9 cellular contexts compared by ENCODE assay signal in genomic region chr17:9002610-9003354, GRCh38. TPM values are rescaled to one million over a fixed set of nuclear protein-coding genes. Genes with fewer than 3 reads are reported as not detected.
A peak's percentile ranks its signal among the peaks of the same experiment; 100 is the strongest.
DNase-seq lines count a peak whose midpoint lies in the region; ATAC-seq, FAIRE-seq and TF ChIP-seq lines count a peak whose summit lies in the region.
"Had no signal": no experiment of that assay in that cellular context is flagged by ENCODE, and none has a peak within 500 bp of the region (broad histone marks: within the 10 kb centered on the region; RNA-seq: fewer than 3 reads in every experiment).

No MANE protein-coding gene starts in this region.

- dilution Hi-C loops in keratinocyte (cut with MboI; ENCODE audit: extremely low pct_ligation_motif_present, low sequenced_read_pairs): no loop called here

- ATAC-seq in GM21825 (IDR thresholded peaks at IDR 0.05; ENCODE audit: unreplicated experiment): no peak

- peaks cover 47% of the 10 kb centered on the region for H3K27me3 ChIP-seq in keratinocyte (ENCODE audit: control insufficient read depth, extremely low read depth, insufficient read depth, low read length)

- no peaks in the 10 kb centered on the region for H4K20me1 ChIP-seq in keratinocyte (ENCODE audit: control insufficient read depth, extremely low read depth, insufficient read depth, low read length)

- H3K9me1 ChIP-seq in keratinocyte (ENCODE audit: control insufficient read depth, extremely low read depth, insufficient read depth, low read length): no peaks in the 10 kb centered on the region

- H3K9me3 Mint-ChIP-seq in activated naive CD8-positive, alpha-beta T cell treated with anti-CD3 and anti-CD28 coated beads for 36 hours: no peaks in the 10 kb centered on the region

- no peaks in the 10 kb centered on the region for H3K4me1 ChIP-seq in keratinocyte (ENCODE audit: control insufficient read depth, extremely low read depth, insufficient read depth, low read length)

- H3K36me3 ChIP-seq in keratinocyte (ENCODE audit: control insufficient read depth in 2 of 2, extremely low read depth in 1 of 2, insufficient read depth in 2 of 2, low read length in 2 of 2): no peaks in the 10 kb centered on the region

- no peaks in the 10 kb centered on the region for H3K79me2 ChIP-seq in keratinocyte (ENCODE audit: control insufficient read depth, insufficient read depth, low read length)

- H3K4me3 ChIP-seq in keratinocyte (ENCODE audit: control insufficient read depth in 2 of 3, extremely low read depth in 1 of 3, insufficient read depth in 2 of 3, low read depth in 1 of 3, low read length in 3 of 3): peak overlapping the region in 1 of 3 experiments; percentile 10

- peak overlapping the region; percentile 8 for H3K4me3 Mint-ChIP-seq in activated naive CD8-positive, alpha-beta T cell treated with anti-CD3 and anti-CD28 coated beads for 36 hours

- no peak for FAIRE-seq in keratinocyte (lab: Jason Lieb, UNC)
- FAIRE-seq: G401.6 had no signal

- H3K4me1 Mint-ChIP-seq in activated naive CD8-positive, alpha-beta T cell treated with anti-CD3 and anti-CD28 coated beads for 36 hours: peaks cover 10% of the 10 kb centered on the region

- H3K27me3 Mint-ChIP-seq in activated naive CD8-positive, alpha-beta T cell treated with anti-CD3 and anti-CD28 coated beads for 36 hours: peaks cover 82% of the 10 kb centered on the region

- peak; percentile 38 for DNase-seq in stimulated activated CD4-positive, alpha-beta T cell treated with anti-CD3 and anti-CD28 coated beads, Interleukin-12 subunit alpha, Interleukin-12 subunit beta, amount 100 ng/mL, for 4 hours
- DNase-seq in stimulated activated CD4-positive, alpha-beta T cell treated with anti-CD3 and anti-CD28 coated beads, Interleukin-1b, Interleukin-23, amount 100 ng/mL, for 48 hours: no peak
- DNase-seq in activated naive CD8-positive, alpha-beta T cell treated with anti-CD3 and anti-CD28 coated beads for 36 hours: peak; percentile 45
- DNase-seq in keratinocyte (ENCODE audit: low read depth, low spot score): no peak
- DNase-seq in stimulated activated naive CD4-positive, alpha-beta T cell treated with Interleukin-2 at 50 U/mL for 16 hours (lab: John Stamatoyannopoulos, UW): peak; percentile 13
- DNase-seq in central memory CD4-positive, alpha-beta T cell: no peak
- no peak for DNase-seq in 8988T

- H3K27ac ChIP-seq in keratinocyte (ENCODE audit: control insufficient read depth, insufficient read depth, low read length): no peak overlapping the region

- no peak overlapping the region for H3K27ac Mint-ChIP-seq in activated naive CD8-positive, alpha-beta T cell treated with anti-CD3 and anti-CD28 coated beads for 36 hours

- TF ChIP-seq CTCF in keratinocyte (optimal IDR thresholded peaks at IDR 0.05 in 1 of 3, IDR thresholded peaks at IDR 0.05 in 1 of 3, conservative IDR thresholded peaks at IDR 0.05 in 1 of 3; ENCODE audit: extremely low read depth in 1 of 3, insufficient read depth in 2 of 3, low read length in 3 of 3): peak in 2 of 3 experiments; percentile 21 to 30

- H3K36me3 Mint-ChIP-seq in activated naive CD8-positive, alpha-beta T cell treated with anti-CD3 and anti-CD28 coated beads for 36 hours: no peaks in the 10 kb centered on the region

- no peaks in the 10 kb centered on the region for H3K9me3 ChIP-seq in keratinocyte (ENCODE audit: control insufficient read depth, low read depth, low read length)

- H3K9ac ChIP-seq in keratinocyte (ENCODE audit: control insufficient read depth, extremely low read depth, insufficient read depth, low read length): no peak overlapping the region

- no peak overlapping the region for H3K4me2 ChIP-seq in keratinocyte (ENCODE audit: control insufficient read depth, extremely low read depth, insufficient read depth, low read depth, low read length)

- no peak overlapping the region for H2AFZ ChIP-seq in keratinocyte (ENCODE audit: control insufficient read depth, low read length)

RNA-seq across cellular contexts. Expression of gene NTN1, which starts 18.5 kb away (rescaled TPM):
- under 1 TPM; 0.43 to 0.54 TPM for total RNA-seq in activated naive CD8-positive, alpha-beta T cell treated with anti-CD3 and anti-CD28 coated beads for 36 hours
- polyA plus RNA-seq in keratinocyte: 0.10 to 0.29 TPM (median 0.28 TPM) in 3 replicates
- not detected for polyA plus RNA-seq in keratinocyte (2011; ENCODE audit: low read depth)
- 0.07 and 0.10 TPM in 2 replicates for polyA plus RNA-seq in keratinocyte (2011; cell fraction: cytosol; rRNA removed)
- polyA plus RNA-seq in keratinocyte (2011; cell fraction: nucleus; rRNA removed): 0.47 and 0.53 TPM in 2 replicates
- 0.16 and 0.36 TPM in 2 replicates for polyA plus RNA-seq in keratinocyte (2012; ENCODE audit: low replicate concordance)
- polyA minus RNA-seq in keratinocyte: 0.03 to 0.36 TPM (median 0.13 TPM) in 3 replicates
- not detected for polyA minus RNA-seq in keratinocyte (2011; cell fraction: cytosol; rRNA and poly(A)+ RNA removed)
- 0.63 and 1.0 TPM in 2 replicates for polyA minus RNA-seq in keratinocyte (2011; cell fraction: nucleus; rRNA and poly(A)+ RNA removed)

RNA-seq across cellular contexts. Expression of gene PIK3R5, which starts 37.3 kb away (rescaled TPM):
- 10 to 100 TPM; 27.9 to 32.6 TPM for total RNA-seq in activated naive CD8-positive, alpha-beta T cell treated with anti-CD3 and anti-CD28 coated beads for 36 hours
- polyA plus RNA-seq in keratinocyte: 0.03 to 0.04 TPM in 2 of 3 replicates, not detected in the other
- polyA plus RNA-seq in keratinocyte (2011; ENCODE audit: low read depth): not detected
- 0.02 and 0.10 TPM in 2 replicates for polyA plus RNA-seq in keratinocyte (2011; cell fraction: cytosol; rRNA removed)
- 0.09 and 0.12 TPM in 2 replicates for polyA plus RNA-seq in keratinocyte (2011; cell fraction: nucleus; rRNA removed)
- not detected in 2 replicates for polyA plus RNA-seq in keratinocyte (2012; ENCODE audit: low replicate concordance)
- polyA minus RNA-seq in keratinocyte: 0.13 to 0.20 TPM in 2 of 3 replicates, not detected in the other
- not detected for polyA minus RNA-seq in keratinocyte (2011; cell fraction: cytosol; rRNA and poly(A)+ RNA removed)
- not detected in 2 replicates for polyA minus RNA-seq in keratinocyte (2011; cell fraction: nucleus; rRNA and poly(A)+ RNA removed)

Comparison
In these comparisons a context has a peak if more than half of its experiments do, and no peak if none do; other contexts are left out.
1. DNase-seq: peak in stimulated activated CD4-positive, alpha-beta T cell treated with anti-CD3 and anti-CD28 coated beads, Interleukin-12 subunit alpha, Interleukin-12 subunit beta, amount 100 ng/mL, for 4 hours (single experiment), activated naive CD8-positive, alpha-beta T cell treated with anti-CD3 and anti-CD28 coated beads for 36 hours (single experiment) and stimulated activated naive CD4-positive, alpha-beta T cell treated with Interleukin-2 at 50 U/mL for 16 hours (single experiment); none in stimulated activated CD4-positive, alpha-beta T cell treated with anti-CD3 and anti-CD28 coated beads, Interleukin-1b, Interleukin-23, amount 100 ng/mL, for 48 hours (single experiment), keratinocyte (single experiment), central memory CD4-positive, alpha-beta T cell (single experiment) and 8988T (single experiment).